In the genomic region with DNA sequence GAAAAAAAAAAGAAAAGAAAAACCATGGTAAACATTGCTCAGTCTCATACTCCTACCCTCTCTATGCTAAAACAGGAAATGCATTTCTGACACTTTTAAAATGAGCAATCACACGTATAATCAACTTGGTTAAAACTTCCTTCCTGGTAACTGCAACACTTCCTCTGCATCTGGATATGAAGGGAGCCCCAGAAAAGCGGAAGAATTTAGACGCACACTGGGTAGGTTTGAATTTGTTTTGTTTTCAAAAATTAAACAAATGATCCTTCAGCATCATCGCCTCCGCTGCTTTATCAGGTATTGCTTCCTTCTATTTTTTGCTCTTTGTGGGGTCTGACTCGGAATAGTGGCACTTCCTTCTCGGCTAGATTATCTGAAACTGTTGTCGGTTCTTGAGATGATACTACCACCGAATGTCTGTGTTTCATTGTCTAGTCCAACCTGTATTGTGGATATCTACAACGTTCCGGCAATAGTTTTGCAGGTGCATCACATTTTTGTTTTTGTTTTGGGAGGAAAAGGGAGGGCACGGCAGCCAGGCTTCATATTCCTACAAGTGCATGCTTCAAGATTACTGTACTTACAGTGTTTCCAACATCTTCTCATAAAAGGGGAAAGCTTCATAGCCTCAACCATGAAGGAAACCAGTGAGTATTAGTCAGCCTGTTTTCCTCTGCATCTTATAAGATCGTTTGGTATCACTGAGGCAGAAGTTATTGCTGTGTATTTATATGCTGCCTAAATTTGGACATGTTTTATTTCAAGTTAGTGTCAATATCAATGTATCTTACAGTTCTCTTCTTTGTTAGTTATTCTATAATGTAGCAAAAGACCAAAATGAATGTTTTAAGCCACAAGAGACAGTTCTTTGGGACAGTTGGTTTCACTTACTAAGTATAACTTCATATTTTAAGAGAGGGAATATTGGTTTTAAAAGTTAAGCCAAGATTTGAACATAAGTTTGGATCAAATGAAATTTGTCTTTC, we compare ENCODE assay signal across 8 cellular contexts. TPM values are rescaled to one million over a fixed set of nuclear protein-coding genes. Genes with fewer than 3 reads are reported as not detected.
A peak's percentile ranks its signal among the peaks of the same experiment; 100 is the strongest.
DNase-seq lines count a peak whose midpoint lies in the region; ATAC-seq and TF ChIP-seq lines count a peak whose summit lies in the region.

PIK3CG (plus strand) TSS at position 153 of the 986 bp plus-strand sequence. CDS start 2,280 bp downstream, outside the sequence.

- H3K27ac ChIP-seq in transverse colon: peak within 1 kb of the TSS; percentile 55 to 77 (median 70)

- ATAC-seq in GM19035 (IDR thresholded peaks at IDR 0.05; ENCODE audit: unreplicated experiment) (peak; percentile 79), HG02885 (IDR thresholded peaks at IDR 0.05; ENCODE audit: poor library complexity, unreplicated experiment) (peak; percentile 74), omental fat pad (ENCODE audit: low FRiP score) (no peak)

- H3K27me3 ChIP-seq in transverse colon: no peaks in the 10 kb centered on the region

- peak; percentile 69 for DNase-seq in RPMI8226
- peak; percentile 26 for DNase-seq in globus pallidus (ENCODE audit: low spot score)
- DNase-seq in transverse colon: no peak
- no peak for DNase-seq in omental fat pad (ENCODE audit: low spot score)
- DNase-seq in effector CD8-positive, alpha-beta T cell (lab: John Stamatoyannopoulos, UW): no peak
- DNase-seq in HCEC 1CT: no peak

- TF ChIP-seq CTCF in transverse colon (IDR thresholded peaks at IDR 0.05) (no peak), omental fat pad (IDR thresholded peaks at IDR 0.05) (no peak)

- no peaks in the 10 kb centered on the region for H3K36me3 ChIP-seq in transverse colon

- peak within 1 kb of the TSS in 3 of 4 donors; percentile 9 to 42 (median 28) for H3K4me3 ChIP-seq in transverse colon

- TF ChIP-seq POLR2A in transverse colon (IDR thresholded peaks at IDR 0.05): peak; percentile 40

- 47 to 54% methylated on average over 13 of the region's 13 CpGs for WGBS in transverse colon (ENCODE audit: low coverage in 1 of 2), 2 donors

- H3K9me3 ChIP-seq in transverse colon: no peaks in the 10 kb centered on the region

- H3K4me1 ChIP-seq in transverse colon: peaks cover 0 to 23% (median 0%) of the 10 kb centered on the region in 4 donors

- TF ChIP-seq EP300 in transverse colon (IDR thresholded peaks at IDR 0.05; ENCODE audit: low read depth): no peak

- intact Hi-C loops in transverse colon (cut with DNase I; ENCODE audit: low total_unique reads): no loop called here

- in situ Hi-C loops in transverse colon (cut with MboI; ENCODE audit: low pct_ligation_motif_present in 1 of 4, low pct_unique_long_range_greater_than_20kb in 1 of 4, low sequenced_read_pairs in 3 of 4): no loop called here

RNA-seq across cellular contexts. Expression of gene PIK3CG, which starts in this region (rescaled TPM):
- total RNA-seq in transverse colon: 10 to 100 TPM in 2 of 4 donors, 1 to 10 TPM in 1, under 1 TPM in 1; 0.60 to 13.1 (median 9.8) TPM
- total RNA-seq in omental fat pad: 10 to 100 TPM in 1 of 4 donors, 1 to 10 TPM in 3; 4.5 to 15.6 (median 7.3) TPM

Comparison
In these comparisons a context has a peak if more than half of its experiments do, and no peak if none do; other contexts are left out.
1. DNase-seq: peak in RPMI8226 (single experiment) and globus pallidus (single experiment); none in transverse colon (single experiment), omental fat pad (single experiment), effector CD8-positive, alpha-beta T cell (single experiment) and HCEC 1CT (single experiment).